Comparison of ENCODE assay signal across 8 cellular contexts in genomic region chr2:74919827-74920226, GRCh38.
A peak's percentile ranks its signal among the peaks of the same experiment; 100 is the strongest.
DNase-seq lines count a peak whose midpoint lies in the region; ATAC-seq and TF ChIP-seq lines count a peak whose summit lies in the region.

No MANE protein-coding gene starts in this region.

- TF ChIP-seq CTCF in choroid plexus epithelial cell (conservative IDR thresholded peaks at IDR 0.05; ENCODE audit: low read depth, low read length), result peak; percentile 79

- ATAC-seq in GM19324 (IDR thresholded peaks at IDR 0.05; ENCODE audit: low FRiP score, unreplicated experiment) (peak; percentile 69), GM18520 (IDR thresholded peaks at IDR 0.05; ENCODE audit: unreplicated experiment) (no peak)

- peak; percentile 77 for DNase-seq in AG08396 (ENCODE audit: low spot score)
- DNase-seq in NCI-H1930 (lab: John Stamatoyannopoulos, UW), result peak; percentile 63 to 73
- peak; percentile 83 for DNase-seq in activated CD4-positive, alpha-beta T cell treated with anti-CD3 and anti-CD28 coated beads for 48 hours
- peak; percentile 57 for DNase-seq in choroid plexus epithelial cell (ENCODE audit: low read depth)
- peak; percentile 60 for DNase-seq in kidney tubule cell (ENCODE audit: low spot score)
- DNase-seq in stimulated activated CD4-positive, alpha-beta T cell treated with anti-CD3 and anti-CD28 coated beads, Interleukin-1b, Interleukin-23, amount 100 ng/mL, for 48 hours, result peak; percentile 68

- peak overlapping the region; percentile 49 for H3K4me3 ChIP-seq in choroid plexus epithelial cell (ENCODE audit: low read depth, low read length)
